In the genomic region with DNA sequence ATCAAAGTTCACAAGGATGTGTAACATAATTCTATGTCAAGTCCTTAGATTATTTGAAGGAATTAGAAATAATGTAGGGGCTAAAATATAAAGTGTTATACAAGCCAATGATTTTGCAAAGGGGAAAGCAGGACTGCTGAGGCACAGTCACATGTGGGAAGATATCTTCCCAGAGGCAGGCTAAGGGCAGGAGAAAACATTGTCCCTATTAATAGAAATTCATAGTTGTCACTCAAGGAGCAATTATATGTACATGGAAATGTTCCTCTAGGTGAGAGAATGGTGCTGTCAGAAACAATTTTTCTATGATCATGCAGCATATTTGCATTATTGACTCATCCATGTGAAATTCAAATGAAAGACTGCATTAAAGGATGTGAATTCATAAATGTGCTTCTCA, we compare ENCODE assay signal across 17 cellular contexts.
DNase-seq lines count a peak whose midpoint lies in the region; ATAC-seq, FAIRE-seq and TF ChIP-seq lines count a peak whose summit lies in the region.
"Had no signal": no experiment of that assay in that cellular context is flagged by ENCODE, and none has a peak within 500 bp of the region (broad histone marks: within the 10 kb centered on the region; RNA-seq: fewer than 3 reads in every experiment).

No MANE protein-coding gene starts in this region.

- H3K36me3 ChIP-seq in heart right ventricle (no peaks in the 10 kb centered on the region), bronchial epithelial cell (ENCODE audit: control insufficient read depth, insufficient read depth, low read length) (no peaks in the 10 kb centered on the region), neural cell (ENCODE audit: insufficient read depth, low read length) (no peaks in the 10 kb centered on the region), kidney (ENCODE audit: control insufficient read depth in 1 of 2, insufficient read depth in 2 of 2, low read length in 2 of 2) (no peaks in the 10 kb centered on the region)
- H3K36me3 ChIP-seq: BE2C had no signal

- H3K9me3 ChIP-seq in heart right ventricle = peaks cover 0 to 4% (median 0%) of the 10 kb centered on the region in 11 donors
- H3K9me3 ChIP-seq in neural cell (ENCODE audit: low read length) = no peaks in the 10 kb centered on the region
- no peaks in the 10 kb centered on the region for H3K9me3 ChIP-seq in kidney (ENCODE audit: control insufficient read depth in 1 of 2, low read length in 2 of 2)
- H3K9me3 ChIP-seq: BE2C, Caco-2 had no signal

- peak overlapping the region; percentile 20 for H3K4me2 ChIP-seq in neural cell (ENCODE audit: low read length)

- intact Hi-C loops in left ventricle myocardium superior (cut with micrococcal nuclease) = no loop called here
- intact Hi-C loops in heart right ventricle (cut with DNase I) = no loop called here
- intact Hi-C loops in kidney (cut with DNase I) = no loop called here

- ATAC-seq in left ventricle myocardium superior (peak; percentile 37), heart right ventricle (no peak)

- no peak for TF ChIP-seq RAD21 in neural cell (conservative IDR thresholded peaks at IDR 0.05)

- H3K9ac ChIP-seq in neural cell (ENCODE audit: low read length) (no peak overlapping the region), kidney (ENCODE audit: low read length in 2 of 2) (no peak overlapping the region)

- no peak for DNase-seq in left ventricle myocardium superior
- no peak for DNase-seq in heart right ventricle
- peak; percentile 29 for DNase-seq in bronchial epithelial cell (ENCODE audit: low read depth)
- no peak for DNase-seq in GM12892 (ENCODE audit: insufficient read length)
- DNase-seq in COLO829 (ENCODE audit: low spot score) = no peak
- no peak for DNase-seq in kidney
- DNase-seq: 8988T; BE2C; C1 segment of cervical spinal cord; Caco-2; CD4-positive, CD25-positive, alpha-beta regulatory T cell; CD8-positive, alpha-beta memory T cell; GOT3; H9 had no signal

- H4K20me1 ChIP-seq in neural cell (ENCODE audit: insufficient read depth) = no peaks in the 10 kb centered on the region

- H3K4me1 ChIP-seq in heart right ventricle (no peaks in the 10 kb centered on the region), kidney (ENCODE audit: control insufficient read depth in 1 of 2, insufficient read depth in 1 of 2, low read depth in 1 of 2, low read length in 2 of 2) (no peaks in the 10 kb centered on the region)
- H3K4me1 ChIP-seq: BE2C, Caco-2 had no signal

- TF ChIP-seq EP300 in neural cell (conservative IDR thresholded peaks at IDR 0.05; ENCODE audit: poor library complexity, severe bottlenecking) = peak; percentile 49

- no peak for FAIRE-seq in bronchial epithelial cell (lab: Jason Lieb, UNC)
- FAIRE-seq in GM12892 (lab: Jason Lieb, UNC) = no peak
- no peak for FAIRE-seq in kidney (lab: Jason Lieb, UNC)
- FAIRE-seq: D721Med, G401.6 had no signal

- no peaks in the 10 kb centered on the region for H3F3A ChIP-seq in neural cell (ENCODE audit: insufficient read depth, low read length, poor library complexity, severe bottlenecking)

- no peak for TF ChIP-seq CTCF in heart right ventricle (IDR thresholded peaks at IDR 0.05)
- no peak for TF ChIP-seq CTCF in bronchial epithelial cell (IDR thresholded peaks at IDR 0.05; ENCODE audit: insufficient read depth, low read length, severe bottlenecking)
- TF ChIP-seq CTCF in neural cell (IDR thresholded peaks at IDR 0.05; ENCODE audit: poor library complexity, severe bottlenecking) = no peak
- no peak for TF ChIP-seq CTCF in kidney (IDR thresholded peaks at IDR 0.05; ENCODE audit: borderline replicate concordance, extremely low read depth, insufficient read depth)

- no peaks in the 10 kb centered on the region for H3K27me3 ChIP-seq in heart right ventricle
- H3K27me3 ChIP-seq in bronchial epithelial cell (ENCODE audit: control insufficient read depth, insufficient read depth, low read length) = no peaks in the 10 kb centered on the region
- H3K27me3 ChIP-seq in neural cell (ENCODE audit: insufficient read depth, low read depth, low read length) = no peaks in the 10 kb centered on the region
- H3K27me3 ChIP-seq: BE2C had no signal

- H3K27ac ChIP-seq in heart right ventricle (no peak overlapping the region), neural cell (ENCODE audit: low read length) (peak overlapping the region; percentile 65), kidney (ENCODE audit: low read depth in 2 of 2, low read length in 2 of 2) (no peak overlapping the region)

- H3K4me3 ChIP-seq in heart right ventricle = no peak overlapping the region
- H3K4me3 ChIP-seq in bronchial epithelial cell (ENCODE audit: low read depth, low read length) = no peak overlapping the region
- H3K4me3 ChIP-seq in neural cell (ENCODE audit: low read length) = no peak overlapping the region
- H3K4me3 ChIP-seq in kidney (ENCODE audit: low read length in 2 of 2) = no peak overlapping the region

- no peak for TF ChIP-seq POLR2A in GM12892 (IDR thresholded peaks at IDR 0.05; ENCODE audit: low read depth, low read length)

- H3K9me2 ChIP-seq in neural cell (ENCODE audit: insufficient read depth, low read length) = no peaks in the 10 kb centered on the region

- H3K79me2 ChIP-seq in neural cell (replicated peaks; ENCODE audit: insufficient read depth, low read length) = no peaks in the 10 kb centered on the region

- H2AFZ ChIP-seq in neural cell (ENCODE audit: low read depth, low read length) = no peak overlapping the region

TF ChIP-seq in neural cell, 6 proteins besides CTCF, POLR2A, EP300 and RAD21:
- TF ChIP-seq SMC3 (conservative IDR thresholded peaks at IDR 0.05; ENCODE audit: poor library complexity) (no peak), EZH2 (IDR thresholded peaks at IDR 0.05; ENCODE audit: borderline replicate concordance, insufficient read depth, low read length, poor library complexity, severe bottlenecking) (no peak), TAF1 (IDR thresholded peaks at IDR 0.05; ENCODE audit: low read depth) (no peak), MXI1 (conservative IDR thresholded peaks at IDR 0.05; ENCODE audit: poor library complexity, severe bottlenecking) (no peak), POLR2AphosphoS5 (IDR thresholded peaks at IDR 0.05) (peak; percentile 22)
- TF ChIP-seq, protein P1, sequence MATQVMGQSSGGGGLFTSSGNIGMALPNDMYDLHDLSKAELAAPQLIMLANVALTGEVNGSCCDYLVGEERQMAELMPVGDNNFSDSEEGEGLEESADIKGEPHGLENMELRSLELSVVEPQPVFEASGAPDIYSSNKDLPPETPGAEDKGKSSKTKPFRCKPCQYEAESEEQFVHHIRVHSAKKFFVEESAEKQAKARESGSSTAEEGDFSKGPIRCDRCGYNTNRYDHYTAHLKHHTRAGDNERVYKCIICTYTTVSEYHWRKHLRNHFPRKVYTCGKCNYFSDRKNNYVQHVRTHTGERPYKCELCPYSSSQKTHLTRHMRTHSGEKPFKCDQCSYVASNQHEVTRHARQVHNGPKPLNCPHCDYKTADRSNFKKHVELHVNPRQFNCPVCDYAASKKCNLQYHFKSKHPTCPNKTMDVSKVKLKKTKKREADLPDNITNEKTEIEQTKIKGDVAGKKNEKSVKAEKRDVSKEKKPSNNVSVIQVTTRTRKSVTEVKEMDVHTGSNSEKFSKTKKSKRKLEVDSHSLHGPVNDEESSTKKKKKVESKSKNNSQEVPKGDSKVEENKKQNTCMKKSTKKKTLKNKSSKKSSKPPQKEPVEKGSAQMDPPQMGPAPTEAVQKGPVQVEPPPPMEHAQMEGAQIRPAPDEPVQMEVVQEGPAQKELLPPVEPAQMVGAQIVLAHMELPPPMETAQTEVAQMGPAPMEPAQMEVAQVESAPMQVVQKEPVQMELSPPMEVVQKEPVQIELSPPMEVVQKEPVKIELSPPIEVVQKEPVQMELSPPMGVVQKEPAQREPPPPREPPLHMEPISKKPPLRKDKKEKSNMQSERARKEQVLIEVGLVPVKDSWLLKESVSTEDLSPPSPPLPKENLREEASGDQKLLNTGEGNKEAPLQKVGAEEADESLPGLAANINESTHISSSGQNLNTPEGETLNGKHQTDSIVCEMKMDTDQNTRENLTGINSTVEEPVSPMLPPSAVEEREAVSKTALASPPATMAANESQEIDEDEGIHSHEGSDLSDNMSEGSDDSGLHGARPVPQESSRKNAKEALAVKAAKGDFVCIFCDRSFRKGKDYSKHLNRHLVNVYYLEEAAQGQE (IDR thresholded peaks at IDR 0.05; ENCODE audit: borderline replicate concordance) = no peak
